Comparison of ENCODE assay signal across 14 cellular contexts in genomic region chr22:23898006-23898974, GRCh38. TPM values are rescaled to one million over a fixed set of nuclear protein-coding genes. Genes with fewer than 3 reads are reported as not detected.
DNase-seq lines count a peak whose midpoint lies in the region; ATAC-seq, FAIRE-seq and TF ChIP-seq lines count a peak whose summit lies in the region.
"Had no signal": no experiment of that assay in that cellular context is flagged by ENCODE, and none has a peak within 500 bp of the region (broad histone marks: within the 10 kb centered on the region; RNA-seq: fewer than 3 reads in every experiment).

No MANE protein-coding gene starts in this region.

- TF ChIP-seq EP300 in A549 (IDR thresholded peaks at IDR 0.05) = no peak

- H3K4me3 Mint-ChIP-seq in endodermal cell = no peak overlapping the region

- no peak for FAIRE-seq in A549 (lab: Jason Lieb, UNC)

- H3K27me3 Mint-ChIP-seq in endodermal cell (ENCODE audit: insufficient read depth) = no peaks in the 10 kb centered on the region

- H3K4me1 ChIP-seq in A549 = peaks cover 28% of the 10 kb centered on the region
- H3K4me1 ChIP-seq in endodermal cell (ENCODE audit: control insufficient read depth, insufficient read depth, low read length) = no peaks in the 10 kb centered on the region

- H3K27ac ChIP-seq in A549 (no peak overlapping the region), endodermal cell (ENCODE audit: low read depth, low read length) (no peak overlapping the region)
- H3K27ac ChIP-seq: lower lobe of right lung had no signal

- POLR2A ChIA-PET in A549 (lab: Yijun Ruan, JAX) = no interaction called here

- no peak for TF ChIP-seq RAD21 in A549 (conservative IDR thresholded peaks at IDR 0.05 in 1 of 2, IDR thresholded peaks at IDR 0.05 in 1 of 2)

- H3K9me3 ChIP-seq in A549 (no peaks in the 10 kb centered on the region), endodermal cell (ENCODE audit: control insufficient read depth, low read length) (peaks cover 30% of the 10 kb centered on the region)
- H3K9me3 ChIP-seq: lower lobe of right lung had no signal

- peaks cover 62% of the 10 kb centered on the region for H3K36me3 Mint-ChIP-seq in endodermal cell (ENCODE audit: low read depth)

- DNase-seq in A549 (ENCODE audit: low read depth in 1 of 2, low spot score in 1 of 2) = no peak
- peak; percentile 44 for DNase-seq in GF-D8 (lab: John Stamatoyannopoulos, UW)
- peak; percentile 66 for DNase-seq in SK-MEL-5 (ENCODE audit: low read depth, low spot score)
- no peak for DNase-seq in endodermal cell
- no peak for DNase-seq in NCI-H146 (lab: John Stamatoyannopoulos, UW)
- no peak for DNase-seq in mesenteric fat pad (ENCODE audit: low spot score)
- DNase-seq in H7 = no peak
- DNase-seq: activated CD8-positive, alpha-beta memory T cell treated with anti-CD3 and anti-CD28 coated beads for 24 hours; amniotic stem cell; effector CD4-positive, alpha-beta T cell; lower lobe of right lung; MM.1S; SW 1271 had no signal

- peaks cover 13% of the 10 kb centered on the region for H3K4me1 Mint-ChIP-seq in endodermal cell

- H3K4me2 ChIP-seq in A549 = no peak overlapping the region

- in situ Hi-C loops in SK-MEL-5 (cut with HindIII; ENCODE audit: low pct_unique_long_range_greater_than_20kb, low sequenced_read_pairs) = no loop called here

- peaks cover 25% of the 10 kb centered on the region for H3K36me3 ChIP-seq in endodermal cell (ENCODE audit: control insufficient read depth, insufficient read depth, low read length)
- H3K36me3 ChIP-seq in H7 (replicated peaks; ENCODE audit: control insufficient read depth, insufficient read depth, low read length) = peaks cover 16% of the 10 kb centered on the region

- H3K27ac Mint-ChIP-seq in endodermal cell = peak overlapping the region; percentile 39

- TF ChIP-seq POLR2A in A549 (IDR thresholded peaks at IDR 0.05; ENCODE audit: low read length) = no peak

- 87% methylated on average over 7 of the region's 8 CpGs for WGBS in A549 (ENCODE audit: missing lambda C conversion rate)
- 82 to 100% methylated on average over 2 to 8 of the region's 8 CpGs for WGBS in endodermal cell (ENCODE audit: insufficient coverage in 1 of 2, insufficient read length in 1 of 2), 2 experiments

- no peak overlapping the region for H3K9ac ChIP-seq in endodermal cell (ENCODE audit: extremely low read depth, low read length, poor library complexity, severe bottlenecking)

- H3K4me3 ChIP-seq in A549 (no peak overlapping the region), endodermal cell (ENCODE audit: low read length) (no peak overlapping the region), H7 (ENCODE audit: insufficient read depth, low read depth, low read length) (no peak overlapping the region)
- H3K4me3 ChIP-seq: lower lobe of right lung had no signal

- TF ChIP-seq CTCF in A549 (IDR thresholded peaks at IDR 0.05) = no peak
- TF ChIP-seq CTCF in endodermal cell (conservative IDR thresholded peaks at IDR 0.05) = no peak

- ATAC-seq in A549 (no peak), GM21723 (IDR thresholded peaks at IDR 0.05; ENCODE audit: unreplicated experiment) (no peak)
- ATAC-seq: lower lobe of right lung had no signal

- CTCF ChIA-PET in A549 (lab: Yijun Ruan, JAX) = interaction anchor here (1.0 kb wide), 1 partner anchor 11 kb away, joined by 3 read pairs; no protein-coding TSS in a partner anchor

- H3K9me3 Mint-ChIP-seq in endodermal cell = peaks cover 23% of the 10 kb centered on the region

- H3K27me3 ChIP-seq in endodermal cell (ENCODE audit: control insufficient read depth, insufficient read depth, low read length, poor library complexity, severe bottlenecking) = no peaks in the 10 kb centered on the region
- H3K27me3 ChIP-seq in H7 (ENCODE audit: control insufficient read depth, insufficient read depth, low read length) = no peaks in the 10 kb centered on the region

TF ChIP-seq in A549, 52 proteins besides CTCF, POLR2A, EP300 and RAD21:
- TF ChIP-seq USF2 (IDR thresholded peaks at IDR 0.05) = no peak
- TF ChIP-seq POLR2AphosphoS2 (conservative IDR thresholded peaks at IDR 0.05; ENCODE audit: low read length) = peak; percentile 65; the same call in 1 of the 2 replicates
- 0 out of 2 replicates have a peak, but pooled peaks have one; percentile 2 for TF ChIP-seq HOXA7 (CRISPR knock-in tag; IDR thresholded peaks at IDR 0.05)
- no peak for TF ChIP-seq ZSCAN20 (CRISPR knock-in tag; IDR thresholded peaks at IDR 0.05)

RNA-seq across cellular contexts. Expression of gene MIF, which starts 4.1 kb away (rescaled TPM):
- polyA plus RNA-seq in A549 (2011; rRNA removed) = 173 and 197 TPM in 2 replicates
- polyA plus RNA-seq in A549 (2012; cell fraction: cytosol; rRNA removed) = 1,143 and 1,530 TPM in 2 replicates
- 593 and 1,308 TPM in 2 replicates for polyA plus RNA-seq in A549 (2012; cell fraction: nucleus; rRNA removed)
- polyA plus RNA-seq in A549 (2017; fragmentation: RNase III; extraction: RNeasy Plus Mini Kit Qiagen cat#74134 plus additional on column Dnase treatment) = 752 to 794 TPM (median 776 TPM) in 3 replicates
- 47.5 and 66.5 TPM in 2 replicates for polyA minus RNA-seq in A549 (2011; rRNA and poly(A)+ RNA removed)
- total RNA-seq in SK-MEL-5 (2014; rRNA removed; shearing (Covaris generic)) = 837 and 896 TPM in 2 replicates
- 1,254 and 1,570 TPM in 2 replicates for polyA plus RNA-seq in SK-MEL-5 (2015; cell fraction: cytosol; rRNA removed)
- polyA plus RNA-seq in SK-MEL-5 (2015; cell fraction: nucleus; rRNA removed) = 101 and 169 TPM in 2 replicates
- 100 to 1,000 TPM; 722 to 753 TPM for total RNA-seq in endodermal cell
- polyA plus RNA-seq in endodermal cell (2013, experiment 1 of 2) = 847 TPM
- 826 TPM for polyA plus RNA-seq in endodermal cell (2013, experiment 2 of 2)
- total RNA-seq in mesenteric fat pad = 319 TPM
- 952 and 1,162 TPM in 2 replicates for total RNA-seq in H7 (2014; rRNA removed; shearing (Covaris generic))

RNA-seq across cellular contexts. Expression of gene SLC2A11, which starts 40.6 kb away (rescaled TPM):
- polyA plus RNA-seq in A549 (2011; rRNA removed) (5.6 and 6.9 TPM in 2 replicates), A549 (2017; fragmentation: RNase III; extraction: RNeasy Plus Mini Kit Qiagen cat#74134 plus additional on column Dnase treatment) (9.5 to 12.4 TPM (median 12.4 TPM) in 3 replicates)
- 8.1 and 8.9 TPM in 2 replicates for polyA plus RNA-seq in A549 (2012; cell fraction: cytosol; rRNA removed)
- 18.4 and 18.6 TPM in 2 replicates for polyA plus RNA-seq in A549 (2012; cell fraction: nucleus; rRNA removed)
- 7.8 and 12.7 TPM in 2 replicates for polyA minus RNA-seq in A549 (2011; rRNA and poly(A)+ RNA removed)
- 20.6 and 20.7 TPM in 2 replicates for total RNA-seq in SK-MEL-5 (2014; rRNA removed; shearing (Covaris generic))
- polyA plus RNA-seq in SK-MEL-5 (2015; cell fraction: cytosol; rRNA removed) = 18.2 and 23.0 TPM in 2 replicates
- 97.9 and 105 TPM in 2 replicates for polyA plus RNA-seq in SK-MEL-5 (2015; cell fraction: nucleus; rRNA removed)
- total RNA-seq in endodermal cell (10 to 100 TPM; 13.1 to 14.8 TPM), mesenteric fat pad (8.4 TPM)
- 12.0 TPM for polyA plus RNA-seq in endodermal cell (2013, experiment 1 of 2)
- 9.3 TPM for polyA plus RNA-seq in endodermal cell (2013, experiment 2 of 2)
- 10.7 and 17.4 TPM in 2 replicates for total RNA-seq in H7 (2014; rRNA removed; shearing (Covaris generic))

RNA-seq across cellular contexts. Expression of gene DERL3, which starts 59.5 kb away (rescaled TPM):
- polyA plus RNA-seq in A549 (2011; rRNA removed) = 0.08 and 0.34 TPM in 2 replicates
- 0.39 and 0.44 TPM in 2 replicates for polyA plus RNA-seq in A549 (2012; cell fraction: cytosol; rRNA removed)
- 1.3 and 1.5 TPM in 2 replicates for polyA plus RNA-seq in A549 (2012; cell fraction: nucleus; rRNA removed)
- polyA plus RNA-seq in A549 (2017; fragmentation: RNase III; extraction: RNeasy Plus Mini Kit Qiagen cat#74134 plus additional on column Dnase treatment) = 0.18 to 0.40 TPM (median 0.34 TPM) in 3 replicates
- polyA minus RNA-seq in A549 (2011; rRNA and poly(A)+ RNA removed) = 0.05 and 0.41 TPM in 2 replicates
- total RNA-seq in SK-MEL-5 (2014; rRNA removed; shearing (Covaris generic)) = 0.13 and 0.26 TPM in 2 replicates
- 0.03 and 0.43 TPM in 2 replicates for polyA plus RNA-seq in SK-MEL-5 (2015; cell fraction: cytosol; rRNA removed)
- 1.2 and 1.3 TPM in 2 replicates for polyA plus RNA-seq in SK-MEL-5 (2015; cell fraction: nucleus; rRNA removed)
- total RNA-seq in endodermal cell = 1 to 10 TPM; 6.3 to 7.6 TPM
- polyA plus RNA-seq in endodermal cell (2013, experiment 1 of 2) = 8.1 TPM
- 7.7 TPM for polyA plus RNA-seq in endodermal cell (2013, experiment 2 of 2)
- 1.4 TPM for total RNA-seq in mesenteric fat pad
- total RNA-seq in H7 (2014; rRNA removed; shearing (Covaris generic)) = 5.0 and 9.3 TPM in 2 replicates

Comparison
In these comparisons a context has a peak if more than half of its experiments do, and no peak if none do; other contexts are left out.
1. DNase-seq: peak in GF-D8 (single experiment) and SK-MEL-5 (single experiment); none in A549 (0 of 2), endodermal cell (single experiment), NCI-H146 (single experiment), mesenteric fat pad (single experiment) and H7 (single experiment).